ENCODE assay signal across 1 cellular context in genomic region chr11:1682225-1682901, GRCh38.
TF ChIP-seq lines count a peak whose summit lies in the region.

No MANE protein-coding gene starts in this region.

TF ChIP-seq in H1, 55 proteins besides CTCF, POLR2A, EP300 and RAD21:
- TF ChIP-seq ZNF274 (IDR thresholded peaks at IDR 0.05; ENCODE audit: borderline replicate concordance, extremely low read depth, low read length) (no peak), PHF8 (conservative IDR thresholded peaks at IDR 0.05; ENCODE audit: low read depth, low read length) (no peak), SAP30 (IDR thresholded peaks at IDR 0.05; ENCODE audit: insufficient read depth, insufficient replicate concordance, low read length) (no peak), POLR2AphosphoS5 (IDR thresholded peaks at IDR 0.05; ENCODE audit: low read depth, low read length) (no peak), BRCA1 (IDR thresholded peaks at IDR 0.05; ENCODE audit: low read depth, low read length) (no peak), KDM5A (IDR thresholded peaks at IDR 0.05; ENCODE audit: low read length) (no peak), KDM4A (IDR thresholded peaks at IDR 0.05; ENCODE audit: low read depth, low read length, severe bottlenecking) (no peak), GABPA (IDR thresholded peaks at IDR 0.05; ENCODE audit: borderline replicate concordance, insufficient read depth, low read length) (no peak), SUZ12 (IDR thresholded peaks at IDR 0.05; ENCODE audit: low read length) (no peak), MAFK (IDR thresholded peaks at IDR 0.05; ENCODE audit: low read depth, low read length) (no peak), BCL11A (IDR thresholded peaks at IDR 0.05; ENCODE audit: low read depth in 2 of 2, low read length in 2 of 2) (no peak), TAF1 (IDR thresholded peaks at IDR 0.05; ENCODE audit: low read depth, low read length) (no peak), JUND (IDR thresholded peaks at IDR 0.05; ENCODE audit: low read length) (no peak), CHD1 (IDR thresholded peaks at IDR 0.05; ENCODE audit: low read depth, low read length) (no peak), TAF7 (optimal IDR thresholded peaks at IDR 0.05; ENCODE audit: borderline replicate concordance, low read depth, low read length) (no peak), SP4 (IDR thresholded peaks at IDR 0.05; ENCODE audit: low read length) (no peak), TBP (IDR thresholded peaks at IDR 0.05; ENCODE audit: low read depth, low read length) (no peak)
